ENCODE assay signal across 14 cellular contexts in the genomic region with DNA sequence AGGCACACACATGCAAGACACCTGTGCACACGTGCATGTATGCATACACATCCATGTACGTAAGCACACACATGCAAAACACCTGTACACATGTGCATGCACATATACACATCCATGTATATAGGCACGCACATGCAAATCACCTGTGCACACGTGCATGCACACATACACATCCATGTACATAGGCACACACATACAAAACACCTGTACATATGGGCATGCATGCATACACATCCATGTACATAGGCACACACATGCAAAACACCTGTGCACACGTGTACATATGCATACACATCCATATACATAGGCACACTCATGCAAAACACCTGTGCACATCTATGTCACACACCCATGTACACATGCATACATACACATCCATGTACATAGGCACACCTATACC.
A peak's percentile ranks its signal among the peaks of the same experiment; 100 is the strongest.
DNase-seq lines count a peak whose midpoint lies in the region; ATAC-seq, FAIRE-seq and TF ChIP-seq lines count a peak whose summit lies in the region.
"Had no signal": no experiment of that assay in that cellular context is flagged by ENCODE, and none has a peak within 500 bp of the region (broad histone marks: within the 10 kb centered on the region; RNA-seq: fewer than 3 reads in every experiment).

No MANE protein-coding gene starts in this region.

- TF ChIP-seq CTCF in bronchial epithelial cell (IDR thresholded peaks at IDR 0.05; ENCODE audit: insufficient read depth, low read length, severe bottlenecking), result no peak
- no peak for TF ChIP-seq CTCF in PC-9 (conservative IDR thresholded peaks at IDR 0.05)

- no peak for ATAC-seq in left lobe of liver

- H3K36me3 ChIP-seq in bronchial epithelial cell (ENCODE audit: control insufficient read depth, insufficient read depth, low read length), result no peaks in the 10 kb centered on the region
- H3K36me3 ChIP-seq in MG63, result no peaks in the 10 kb centered on the region
- H3K36me3 ChIP-seq in PC-9 (ENCODE audit: low read depth), result no peaks in the 10 kb centered on the region
- H3K36me3 ChIP-seq: BLaER1, HAP-1 had no signal

- POLR2A ChIA-PET in PC-9 (lab: Charles Lee; ENCODE audit: unreplicated experiment), result no interaction called here

- DNase-seq in HTR-8/SVneo (ENCODE audit: insufficient read length, low spot score) (no peak), bronchial epithelial cell (ENCODE audit: low read depth) (no peak), left lobe of liver (ENCODE audit: low spot score) (peak; percentile 3), MG63 (no peak), caudate nucleus (lab: John Stamatoyannopoulos, UW) (no peak), PC-9 (no peak)
- DNase-seq: Caco-2; CD8-positive, alpha-beta memory T cell; DND-41; GDM1; GOT3 had no signal

- no peak overlapping the region for H2AFZ ChIP-seq in PC-9

- no peaks in the 10 kb centered on the region for H4K20me1 ChIP-seq in PC-9 (ENCODE audit: insufficient read depth)
- H4K20me1 ChIP-seq: BLaER1 had no signal

- CTCF ChIA-PET in PC-9 (lab: Charles Lee), result no interaction called here

- H3K27ac ChIP-seq in caudate nucleus (ENCODE audit: low read depth, low read length), result no peak overlapping the region
- H3K27ac ChIP-seq in PC-9, result no peak overlapping the region
- H3K27ac ChIP-seq: BLaER1 had no signal

- H3K27me3 ChIP-seq in bronchial epithelial cell (ENCODE audit: control insufficient read depth, insufficient read depth, low read length), result no peaks in the 10 kb centered on the region
- no peaks in the 10 kb centered on the region for H3K27me3 ChIP-seq in MG63
- peaks cover 71% of the 10 kb centered on the region for H3K27me3 ChIP-seq in PC-9 (ENCODE audit: insufficient read depth, low read depth)
- H3K27me3 ChIP-seq: BLaER1 had no signal

- BruUV-seq in PC-9 (replicated peaks; lab: Mats Ljungman, UMichigan), result no TSS peak

- intact Hi-C loops in PC-9 (cut with micrococcal nuclease; ENCODE audit: unreplicated experiment), result no loop called here

- peak; percentile 92 for FAIRE-seq in HTR-8/SVneo (lab: Jason Lieb, UNC)
- FAIRE-seq in bronchial epithelial cell (lab: Jason Lieb, UNC), result peak; percentile 84
- FAIRE-seq: GM19239 had no signal

- no peaks in the 10 kb centered on the region for H3K79me2 ChIP-seq in PC-9 (ENCODE audit: low read depth)

- H3F3A ChIP-seq in PC-9 (ENCODE audit: insufficient read depth, low read depth), result peaks cover 11% of the 10 kb centered on the region; the same call in 1 of the 2 replicates

- H3K4me3 ChIP-seq in bronchial epithelial cell (ENCODE audit: low read depth, low read length) (no peak overlapping the region), MG63 (no peak overlapping the region), PC-9 (no peak overlapping the region)
- H3K4me3 ChIP-seq: BLaER1, HAP-1 had no signal

- H3K4me1 ChIP-seq in PC-9 (replicated peaks; ENCODE audit: insufficient read depth), result no peaks in the 10 kb centered on the region
- H3K4me1 ChIP-seq: Caco-2, HAP-1 had no signal

- H3K9me2 ChIP-seq in PC-9 (ENCODE audit: insufficient read depth), result no peaks in the 10 kb centered on the region

- H3K9me3 ChIP-seq in MG63 (no peaks in the 10 kb centered on the region), PC-9 (ENCODE audit: insufficient read depth, low read depth) (no peaks in the 10 kb centered on the region)
- H3K9me3 ChIP-seq: BLaER1, Caco-2, HAP-1 had no signal

- H3K4me2 ChIP-seq in PC-9, result no peak overlapping the region
- H3K4me2 ChIP-seq: BLaER1 had no signal
